In genomic region chr3:15380980-15381890, GRCh38 we compare ENCODE assay signal across 18 cellular contexts. TPM values are rescaled to one million over a fixed set of nuclear protein-coding genes. Genes with fewer than 3 reads are reported as not detected.
DNase-seq lines count a peak whose midpoint lies in the region; ATAC-seq and TF ChIP-seq lines count a peak whose summit lies in the region.
"Had no signal": no experiment of that assay in that cellular context is flagged by ENCODE, and none has a peak within 500 bp of the region (broad histone marks: within the 10 kb centered on the region; RNA-seq: fewer than 3 reads in every experiment).

No MANE protein-coding gene starts in this region.

- DNase-seq in AG10803 (ENCODE audit: low read depth) (peak; percentile 37), OCI-LY7 (ENCODE audit: low spot score) (no peak), adrenal gland (peak in 6 of 7 donors; percentile 50 to 69 (median 60)), fibroblast of villous mesenchyme (ENCODE audit: low read depth) (peak; percentile 30), HuH-7.5 (ENCODE audit: low spot score) (no peak)
- no peak for DNase-seq in CD4-positive, alpha-beta memory T cell
- no peak for DNase-seq in natural killer cell treated with Interleukin-12 subunit alpha and Interleukin-12 subunit beta and Interleukin-15 and Interleukin-18, amount 100 ng/mL, for 72 hours (ENCODE audit: low spot score)
- DNase-seq: CD8-positive, alpha-beta memory T cell; GF-D8; NCI-H1417; NCI-H187; NCI-H2107; NCI-H510A; NCI-H748 treated with DMSO at 0.1 percent for 48 hours; SHP77 treated with DMSO at 0.1 percent for 48 hours had no signal

- H3K4me2 ChIP-seq in OCI-LY7 (ENCODE audit: low read length) = no peak overlapping the region
- H3K4me2 ChIP-seq: BLaER1 treated with 17β-estradiol and CSF1 and Interleukin-3, amounts not matched to agents 10 nM and 100 nM; KMS-11 had no signal

- WGBS in adrenal gland, 4 donors = 52 to 62% (median 59%) methylated on average over 6 of the region's 6 CpGs

- no peak overlapping the region for H3K4me3 Mint-ChIP-seq in CD4-positive, alpha-beta memory T cell
- no peak overlapping the region for H3K4me3 Mint-ChIP-seq in natural killer cell treated with Interleukin-12 subunit alpha and Interleukin-12 subunit beta and Interleukin-15 and Interleukin-18, amount 100 ng/mL, for 72 hours
- H3K4me3 Mint-ChIP-seq: CD8-positive, alpha-beta memory T cell had no signal

- peak overlapping the region; percentile 77 for H2AFZ ChIP-seq in OCI-LY7 (ENCODE audit: low read length)

- CTCF ChIA-PET in OCI-LY7 (lab: Charles Lee; ENCODE audit: unreplicated experiment) = no interaction called here
- CTCF ChIA-PET in CD4-positive, alpha-beta memory T cell (lab: Charles Lee; ENCODE audit: partially characterized antibody) = interaction anchor here (0.8 to 6.7 kb wide), 8 partner anchors 24 to 179 kb away, joined by 3 to 224 read pairs (median 5); partner anchors contain the start of gene SH3BP5

- TF ChIP-seq CTCF in AG10803 (conservative IDR thresholded peaks at IDR 0.05; ENCODE audit: low read length) (no peak), OCI-LY7 (conservative IDR thresholded peaks at IDR 0.05; ENCODE audit: low read length) (no peak), adrenal gland (IDR thresholded peaks at IDR 0.05) (no peak), fibroblast of villous mesenchyme (IDR thresholded peaks at IDR 0.05; ENCODE audit: insufficient read depth, low read depth, low read length) (no peak)

- H3K36me3 ChIP-seq in OCI-LY7 (ENCODE audit: insufficient read depth, low read length) (peaks cover 7% of the 10 kb centered on the region), adrenal gland (replicated peaks in 1 of 2) (no peaks in the 10 kb centered on the region)
- H3K36me3 ChIP-seq in CD4-positive, alpha-beta memory T cell (ENCODE audit: insufficient read depth, low read length) = no peaks in the 10 kb centered on the region

- H3K9me3 Mint-ChIP-seq in CD4-positive, alpha-beta memory T cell = peaks cover 0 to 6% (median 4%) of the 10 kb centered on the region in 8 donors
- H3K9me3 Mint-ChIP-seq in natural killer cell treated with Interleukin-12 subunit alpha and Interleukin-12 subunit beta and Interleukin-15 and Interleukin-18, amount 100 ng/mL, for 72 hours = no peaks in the 10 kb centered on the region

- no peaks in the 10 kb centered on the region for H3K27me3 ChIP-seq in adrenal gland
- no peaks in the 10 kb centered on the region for H3K27me3 ChIP-seq in CD4-positive, alpha-beta memory T cell (ENCODE audit: insufficient read depth, low read length)
- H3K27me3 ChIP-seq: BLaER1 treated with 17β-estradiol and CSF1 and Interleukin-3, amounts not matched to agents 10 nM and 100 nM had no signal

- ATAC-seq in natural killer cell treated with Interleukin-12 subunit alpha and Interleukin-12 subunit beta and Interleukin-15 and Interleukin-18, amount 100 ng/mL, for 72 hours = no peak
- ATAC-seq in GM19035 (IDR thresholded peaks at IDR 0.05; ENCODE audit: unreplicated experiment) = no peak

- H3K9me2 ChIP-seq in OCI-LY7 (ENCODE audit: insufficient read depth, low read length) = no peaks in the 10 kb centered on the region

- H3K4me1 ChIP-seq in OCI-LY7 (ENCODE audit: insufficient read depth, low read length, poor library complexity, severe bottlenecking) = peaks cover 82% of the 10 kb centered on the region
- peaks cover 29 to 36% of the 10 kb centered on the region in 2 donors for H3K4me1 ChIP-seq in adrenal gland (replicated peaks in 1 of 2)
- H3K4me1 ChIP-seq in CD4-positive, alpha-beta memory T cell (ENCODE audit: insufficient read depth, low read length) = peaks cover 5% of the 10 kb centered on the region

- H3K9me3 ChIP-seq in OCI-LY7 (ENCODE audit: low read length) = peaks cover 9% of the 10 kb centered on the region
- H3K9me3 ChIP-seq in adrenal gland (replicated peaks in 1 of 3) = peaks cover 0 to under 1% (median 0%) of the 10 kb centered on the region in 3 donors
- H3K9me3 ChIP-seq in CD4-positive, alpha-beta memory T cell (ENCODE audit: control insufficient read depth in 1 of 2, low read length in 2 of 2) = no peaks in the 10 kb centered on the region

- H3K4me1 Mint-ChIP-seq in CD4-positive, alpha-beta memory T cell = peaks cover 8 to 16% (median 10%) of the 10 kb centered on the region in 4 donors
- peaks cover 10 to 12% of the 10 kb centered on the region in 2 donors for H3K4me1 Mint-ChIP-seq in natural killer cell treated with Interleukin-12 subunit alpha and Interleukin-12 subunit beta and Interleukin-15 and Interleukin-18, amount 100 ng/mL, for 72 hours (ENCODE audit: low read depth in 2 of 2)

- peaks cover 0 to 2% of the 10 kb centered on the region in 2 donors for H3K36me3 Mint-ChIP-seq in CD4-positive, alpha-beta memory T cell
- no peaks in the 10 kb centered on the region for H3K36me3 Mint-ChIP-seq in natural killer cell treated with Interleukin-12 subunit alpha and Interleukin-12 subunit beta and Interleukin-15 and Interleukin-18, amount 100 ng/mL, for 72 hours
- H3K36me3 Mint-ChIP-seq: CD8-positive, alpha-beta memory T cell had no signal

- H3K4me3 ChIP-seq in AG10803 (ENCODE audit: low read length) = no peak overlapping the region
- no peak overlapping the region for H3K4me3 ChIP-seq in OCI-LY7 (ENCODE audit: low read depth, low read length, poor library complexity, severe bottlenecking)
- no peak overlapping the region for H3K4me3 ChIP-seq in adrenal gland
- H3K4me3 ChIP-seq in fibroblast of villous mesenchyme (ENCODE audit: low read depth, low read length) = no peak overlapping the region
- H3K4me3 ChIP-seq in CD4-positive, alpha-beta memory T cell (ENCODE audit: low read length in 2 of 2) = no peak overlapping the region
- H3K4me3 ChIP-seq: BLaER1 treated with 17β-estradiol and CSF1 and Interleukin-3, amounts not matched to agents 10 nM and 100 nM had no signal

- TF ChIP-seq POLR2A in adrenal gland (IDR thresholded peaks at IDR 0.05) = no peak

- no peak overlapping the region for H3K27ac Mint-ChIP-seq in CD4-positive, alpha-beta memory T cell
- peak overlapping the region in 1 of 2 donors; percentile 30 for H3K27ac Mint-ChIP-seq in natural killer cell treated with Interleukin-12 subunit alpha and Interleukin-12 subunit beta and Interleukin-15 and Interleukin-18, amount 100 ng/mL, for 72 hours

- BruUV-seq in OCI-LY7 (replicated peaks; lab: Mats Ljungman, UMichigan) = no TSS peak

- no peak overlapping the region for H3K27ac ChIP-seq in OCI-LY7 (ENCODE audit: low read depth, low read length, poor library complexity, severe bottlenecking)
- H3K27ac ChIP-seq in adrenal gland = peak overlapping the region in 1 of 5 donors; percentile 6
- no peak overlapping the region for H3K27ac ChIP-seq in CD4-positive, alpha-beta memory T cell (ENCODE audit: low read depth, low read length)
- H3K27ac ChIP-seq: BLaER1 treated with 17β-estradiol and CSF1 and Interleukin-3, amounts not matched to agents 10 nM and 100 nM; KMS-11 had no signal

- no peaks in the 10 kb centered on the region for H3K79me2 ChIP-seq in OCI-LY7 (ENCODE audit: insufficient read depth, low read depth, low read length)

- no peaks in the 10 kb centered on the region for H4K20me1 ChIP-seq in OCI-LY7 (ENCODE audit: insufficient read depth, low read length)
- H4K20me1 ChIP-seq: BLaER1 treated with 17β-estradiol and CSF1 and Interleukin-3, amounts not matched to agents 10 nM and 100 nM had no signal

- H3K27me3 Mint-ChIP-seq in CD4-positive, alpha-beta memory T cell = peaks cover 0 to 1% of the 10 kb centered on the region in 2 donors
- no peaks in the 10 kb centered on the region for H3K27me3 Mint-ChIP-seq in natural killer cell treated with Interleukin-12 subunit alpha and Interleukin-12 subunit beta and Interleukin-15 and Interleukin-18, amount 100 ng/mL, for 72 hours
- H3K27me3 Mint-ChIP-seq: CD8-positive, alpha-beta memory T cell had no signal

- intact Hi-C loops in OCI-LY7 (cut with micrococcal nuclease; ENCODE audit: unreplicated experiment) = no loop called here
- intact Hi-C loops in adrenal gland (cut with DNase I) = loop anchor here in 1 of 2 donors (10.0 kb wide), 1 partner anchor 116 kb away; no protein-coding TSS in a partner anchor
- intact Hi-C loops in CD4-positive, alpha-beta memory T cell (cut with micrococcal nuclease) = no loop called here

- POLR2A ChIA-PET in OCI-LY7 (lab: Charles Lee) = interaction anchor here (0.6 to 1.2 kb wide), 7 partner anchors 26 to 163 kb away, joined by 3 to 7 read pairs (median 4); no protein-coding TSS in a partner anchor
- POLR2A ChIA-PET in CD4-positive, alpha-beta memory T cell (lab: Charles Lee; ENCODE audit: partially characterized antibody) = interaction anchor here (0.6 to 1.2 kb wide), 3 partner anchors 73 to 113 kb away, joined by 3 read pairs; no protein-coding TSS in a partner anchor

RNA-seq across cellular contexts. Expression of gene METTL6, which starts 46.1 kb away (rescaled TPM):
- total RNA-seq in OCI-LY7 (2014; rRNA removed; shearing (Covaris generic)) = 12.7 and 24.3 TPM in 2 replicates
- total RNA-seq in OCI-LY7 (2022) = 23.5 and 28.4 TPM in 2 replicates
- 10 to 100 TPM in 6 of 8 donors, 1 to 10 TPM in 2; 6.8 to 34.2 (median 13.1) TPM for total RNA-seq in adrenal gland
- 10 to 100 TPM in 1 of 3 donors, 1 to 10 TPM in 2; 6.2 to 16.9 (median 8.4) TPM for polyA plus RNA-seq in adrenal gland
- total RNA-seq in fibroblast of villous mesenchyme = 29.3 and 46.2 TPM in 2 replicates
- total RNA-seq in CD4-positive, alpha-beta memory T cell = 10 to 100 TPM; 17.3 to 17.4 TPM
- polyA plus RNA-seq in CD4-positive, alpha-beta memory T cell = 10 to 100 TPM; 12.2 to 18.3 TPM
- 10 to 100 TPM; 17.6 to 22.8 TPM for total RNA-seq in natural killer cell treated with Interleukin-12 subunit alpha and Interleukin-12 subunit beta and Interleukin-15 and Interleukin-18, amount 100 ng/mL, for 72 hours

RNA-seq across cellular contexts. Expression of gene EAF1, which starts 46.2 kb away (rescaled TPM):
- total RNA-seq in OCI-LY7 (2014; rRNA removed; shearing (Covaris generic)) = 18.0 and 23.8 TPM in 2 replicates
- 21.6 and 24.1 TPM in 2 replicates for total RNA-seq in OCI-LY7 (2022)
- 10 to 100 TPM; 11.8 to 30.6 (median 20.7) TPM for total RNA-seq in adrenal gland
- 10 to 100 TPM in 1 of 3 donors, 1 to 10 TPM in 2; 2.6 to 22.5 (median 4.6) TPM for polyA plus RNA-seq in adrenal gland
- total RNA-seq in fibroblast of villous mesenchyme = 28.0 and 35.8 TPM in 2 replicates
- total RNA-seq in CD4-positive, alpha-beta memory T cell = 10 to 100 TPM; 17.6 to 19.7 TPM
- 10 to 100 TPM in 1 of 2 donors, 1 to 10 TPM in 1; 8.9 to 15.0 TPM for polyA plus RNA-seq in CD4-positive, alpha-beta memory T cell
- 10 to 100 TPM; 41.8 to 74.3 TPM for total RNA-seq in natural killer cell treated with Interleukin-12 subunit alpha and Interleukin-12 subunit beta and Interleukin-15 and Interleukin-18, amount 100 ng/mL, for 72 hours

RNA-seq across cellular contexts. Expression of gene SH3BP5, which starts 48.8 kb away (rescaled TPM):
- total RNA-seq in OCI-LY7 (2014; rRNA removed; shearing (Covaris generic)) = 15.1 and 15.7 TPM in 2 replicates
- total RNA-seq in OCI-LY7 (2022) (24.8 and 31.3 TPM in 2 replicates), adrenal gland (100 to 1,000 TPM; 134 to 830 (median 180) TPM), fibroblast of villous mesenchyme (9.1 and 10.3 TPM in 2 replicates)
- 1,000 to 10,000 TPM in 1 of 3 donors, 100 to 1,000 TPM in 2; 119 to 1,158 (median 135) TPM for polyA plus RNA-seq in adrenal gland
- 10 to 100 TPM; 55.8 to 56.9 TPM for total RNA-seq in CD4-positive, alpha-beta memory T cell
- polyA plus RNA-seq in CD4-positive, alpha-beta memory T cell = 100 to 1,000 TPM in 1 of 2 donors, 10 to 100 TPM in 1; 48.2 to 118 TPM
- total RNA-seq in natural killer cell treated with Interleukin-12 subunit alpha and Interleukin-12 subunit beta and Interleukin-15 and Interleukin-18, amount 100 ng/mL, for 72 hours = 100 to 1,000 TPM in 1 of 2 donors, 10 to 100 TPM in 1; 58.5 to 165 TPM

Comparison
In these comparisons a context has a peak if more than half of its experiments do, and no peak if none do; other contexts are left out.
1. DNase-seq: peak in AG10803 (single experiment), adrenal gland (6 of 7) and fibroblast of villous mesenchyme (single experiment); none in OCI-LY7 (single experiment), HuH-7.5 (single experiment), CD4-positive, alpha-beta memory T cell (0 of 5) and natural killer cell treated with Interleukin-12 subunit alpha and Interleukin-12 subunit beta and Interleukin-15 and Interleukin-18, amount 100 ng/mL, for 72 hours (single experiment).